In genomic region chr2:31255911-31256571, GRCh38 we compare ENCODE assay signal across 9 cellular contexts.
DNase-seq lines count a peak whose midpoint lies in the region; ATAC-seq lines count a peak whose summit lies in the region.
"Had no signal": no experiment of that assay in that cellular context is flagged by ENCODE, and none has a peak within 500 bp of the region (broad histone marks: within the 10 kb centered on the region; RNA-seq: fewer than 3 reads in every experiment).

No MANE protein-coding gene starts in this region.

- DNase-seq in iris pigment epithelial cell (ENCODE audit: low read depth) (peak; percentile 17), NCI-H510A (lab: John Stamatoyannopoulos, UW) (no peak), RKO (ENCODE audit: low spot score) (no peak), NCI-H1417 treated with DMSO at 0.1 percent for 48 hours (lab: John Stamatoyannopoulos, UW) (no peak), AG08395 (ENCODE audit: low spot score) (no peak)
- DNase-seq: NCI-H187 had no signal

- ATAC-seq in GM18508 (IDR thresholded peaks at IDR 0.05; ENCODE audit: insufficient read depth, unreplicated experiment) (peak; percentile 53), GM21786 (IDR thresholded peaks at IDR 0.05; ENCODE audit: unreplicated experiment) (peak; percentile 56), HG03521 (IDR thresholded peaks at IDR 0.05; ENCODE audit: unreplicated experiment) (peak; percentile 44)
